ENCODE assay signal across 12 cellular contexts in the genomic region with DNA sequence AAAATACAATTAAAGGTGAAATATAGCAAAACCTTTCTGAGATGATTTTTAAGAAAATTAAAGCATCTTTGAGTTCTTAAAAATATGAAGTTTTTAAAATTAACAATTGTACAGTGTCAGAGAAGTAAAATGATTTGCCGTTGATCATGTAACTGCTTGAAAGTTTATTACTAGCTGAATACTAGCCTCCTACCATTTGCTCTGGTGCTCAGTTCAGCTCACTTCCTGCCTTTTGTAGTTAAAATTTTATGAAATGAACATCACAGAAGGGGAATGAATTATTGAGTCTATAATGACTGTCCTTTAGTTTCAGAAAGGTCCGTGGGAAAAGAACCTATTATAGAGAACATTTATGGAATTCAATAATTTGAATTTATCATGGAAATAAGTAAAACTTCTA.
"Had no signal": no experiment of that assay in that cellular context is flagged by ENCODE, and none has a peak within 500 bp of the region (broad histone marks: within the 10 kb centered on the region; RNA-seq: fewer than 3 reads in every experiment).

No MANE protein-coding gene starts in this region.

- H3K9me3 ChIP-seq: suprapubic skin, upper lobe of right lung had no signal

- DNase-seq: activated naive CD4-positive, alpha-beta T cell treated with anti-CD3 and anti-CD28 coated beads, Interleukin-2, amount 10 ng/mL, durations not matched to agents 7 days and 5 days; anterior cingulate cortex; hypothalamus; stimulated activated CD4-positive, alpha-beta T cell treated with anti-CD3 and anti-CD28 coated beads, Interleukin-2, amount 100 ng/mL, for 48 hours; stimulated activated naive CD8-positive, alpha-beta T cell treated with anti-CD3 and anti-CD28 coated beads, Interleukin-15, Interleukin-2, amounts not matched to agents 100 U/mL and 50 U/mL, for 24 hours; upper lobe of right lung had no signal

- H3K27ac ChIP-seq: parathyroid adenoma, suprapubic skin, upper lobe of right lung had no signal

- H3K4me3 ChIP-seq: suprapubic skin, upper lobe of right lung had no signal

- H3K4me3 Mint-ChIP-seq: activated naive CD4-positive, alpha-beta T cell treated with anti-CD3 and anti-CD28 coated beads, Interleukin-2, amount 10 ng/mL, durations not matched to agents 7 days and 5 days; mesothelial cell of epicardium; T-helper 2 cell treated with Interferon-gamma antibody and Interleukin-4, amounts not matched to agents 5 μg/mL and 100 μg/mL, for 36 hours had no signal

- H3K27ac Mint-ChIP-seq: activated naive CD4-positive, alpha-beta T cell treated with anti-CD3 and anti-CD28 coated beads, Interleukin-2, amount 10 ng/mL, durations not matched to agents 7 days and 5 days; mesothelial cell of epicardium; T-helper 2 cell treated with Interferon-gamma antibody and Interleukin-4, amounts not matched to agents 5 μg/mL and 100 μg/mL, for 36 hours had no signal

- H3K9ac ChIP-seq: parathyroid adenoma had no signal

- H3K36me3 ChIP-seq: upper lobe of right lung had no signal

- H3K4me1 ChIP-seq: parathyroid adenoma had no signal

- H3K27me3 ChIP-seq: suprapubic skin, upper lobe of right lung had no signal

- H3K9me3 Mint-ChIP-seq: activated naive CD4-positive, alpha-beta T cell treated with anti-CD3 and anti-CD28 coated beads, Interleukin-2, amount 10 ng/mL, durations not matched to agents 7 days and 5 days had no signal

- H2AFZ ChIP-seq: parathyroid adenoma had no signal

- H3K27me3 Mint-ChIP-seq: activated naive CD4-positive, alpha-beta T cell treated with anti-CD3 and anti-CD28 coated beads, Interleukin-2, amount 10 ng/mL, durations not matched to agents 7 days and 5 days had no signal

- ATAC-seq: activated CD4-positive, CD25-positive, alpha-beta regulatory T cell treated with anti-CD3 and anti-CD28 coated beads, Interleukin-2, amount 50 U/mL, for 24 hours; esophagus mucosa; stimulated activated naive CD8-positive, alpha-beta T cell treated with anti-CD3 and anti-CD28 coated beads, Interleukin-15, Interleukin-2, amounts not matched to agents 100 U/mL and 50 U/mL, for 24 hours; upper lobe of right lung had no signal
